In genomic region chr1:229230893-229231753, GRCh38 we compare ENCODE assay signal across 9 cellular contexts. TPM values are rescaled to one million over a fixed set of nuclear protein-coding genes. Genes with fewer than 3 reads are reported as not detected.
A peak's percentile ranks its signal among the peaks of the same experiment; 100 is the strongest.
DNase-seq lines count a peak whose midpoint lies in the region; ATAC-seq and TF ChIP-seq lines count a peak whose summit lies in the region.
"Had no signal": no experiment of that assay in that cellular context is flagged by ENCODE, and none has a peak within 500 bp of the region (broad histone marks: within the 10 kb centered on the region; RNA-seq: fewer than 3 reads in every experiment).

No MANE protein-coding gene starts in this region.

- H3K9me3 Mint-ChIP-seq in natural killer cell treated with Interleukin-12 subunit alpha and Interleukin-12 subunit beta and Interleukin-15 and Interleukin-18, amount 100 ng/mL, for 72 hours = no peaks in the 10 kb centered on the region
- no peaks in the 10 kb centered on the region for H3K9me3 Mint-ChIP-seq in immature natural killer cell

- no peaks in the 10 kb centered on the region for H3K36me3 ChIP-seq in NT2/D1 (ENCODE audit: insufficient read depth, insufficient read length, low read length)

- H3K4me3 ChIP-seq in NT2/D1 (ENCODE audit: insufficient read length, low read depth) = no peak overlapping the region
- no peak overlapping the region for H3K4me3 ChIP-seq in fibroblast of pulmonary artery (replicated peaks; ENCODE audit: low read depth, low read length)

- ATAC-seq in natural killer cell treated with Interleukin-12 subunit alpha and Interleukin-12 subunit beta and Interleukin-15 and Interleukin-18, amount 100 ng/mL, for 72 hours = no peak

- H3K36me3 Mint-ChIP-seq in natural killer cell treated with Interleukin-12 subunit alpha and Interleukin-12 subunit beta and Interleukin-15 and Interleukin-18, amount 100 ng/mL, for 72 hours = no peaks in the 10 kb centered on the region
- no peaks in the 10 kb centered on the region for H3K36me3 Mint-ChIP-seq in immature natural killer cell

- H3K4me1 ChIP-seq in NT2/D1 (ENCODE audit: insufficient read depth, insufficient read length) = peaks cover 27% of the 10 kb centered on the region

- H3K9me3 ChIP-seq in NT2/D1 (ENCODE audit: insufficient read depth, low read length) = no peaks in the 10 kb centered on the region

- no peak for TF ChIP-seq CTCF in fibroblast of pulmonary artery (IDR thresholded peaks at IDR 0.05; ENCODE audit: low read length, missing control alignments)

- H3K27me3 Mint-ChIP-seq in natural killer cell treated with Interleukin-12 subunit alpha and Interleukin-12 subunit beta and Interleukin-15 and Interleukin-18, amount 100 ng/mL, for 72 hours = peaks cover 26 to 29% of the 10 kb centered on the region in 2 donors
- H3K27me3 Mint-ChIP-seq in immature natural killer cell (ENCODE audit: low read depth in 3 of 3) = peaks cover 0 to 9% (median 3%) of the 10 kb centered on the region in 3 donors

- peak; percentile 48 for DNase-seq in NCI-H1694 treated with DMSO at 0.1 percent for 48 hours (lab: John Stamatoyannopoulos, UW)
- DNase-seq in NCI-H1694 (lab: John Stamatoyannopoulos, UW) = no peak
- DNase-seq in NT2/D1 (ENCODE audit: low read depth, low spot score) = peak; percentile 57
- DNase-seq in fibroblast of pulmonary artery (ENCODE audit: low read depth) = peak; percentile 29
- DNase-seq in substantia nigra (lab: John Stamatoyannopoulos, UW) = peak in 5 of 49 donors; percentile 28 to 47 (median 30)
- no peak for DNase-seq in SK-N-DZ (ENCODE audit: low spot score)
- no peak for DNase-seq in natural killer cell treated with Interleukin-12 subunit alpha and Interleukin-12 subunit beta and Interleukin-15 and Interleukin-18, amount 100 ng/mL, for 72 hours (ENCODE audit: low spot score)
- no peak for DNase-seq in immature natural killer cell
- DNase-seq: activated CD4-positive, CD25-positive, alpha-beta regulatory T cell treated with anti-CD3 and anti-CD28 coated beads, Interleukin-2, amount 50 U/mL, for 72 hours had no signal

- no peaks in the 10 kb centered on the region for H3K27me3 ChIP-seq in NT2/D1 (ENCODE audit: insufficient read depth, insufficient read length)

- H3K27ac ChIP-seq in substantia nigra (ENCODE audit: low read depth, low read length, poor library complexity, severe bottlenecking) = peak overlapping the region; percentile 99

- no peak overlapping the region for H3K9ac ChIP-seq in NT2/D1 (ENCODE audit: insufficient read length, low read depth)

- peaks cover 3 to 5% of the 10 kb centered on the region in 2 donors for H3K4me1 Mint-ChIP-seq in natural killer cell treated with Interleukin-12 subunit alpha and Interleukin-12 subunit beta and Interleukin-15 and Interleukin-18, amount 100 ng/mL, for 72 hours (ENCODE audit: low read depth in 2 of 2)
- H3K4me1 Mint-ChIP-seq in immature natural killer cell = peaks cover 4 to 6% of the 10 kb centered on the region in 2 donors

- H3K27ac Mint-ChIP-seq in natural killer cell treated with Interleukin-12 subunit alpha and Interleukin-12 subunit beta and Interleukin-15 and Interleukin-18, amount 100 ng/mL, for 72 hours = no peak overlapping the region
- H3K27ac Mint-ChIP-seq in immature natural killer cell = no peak overlapping the region

- H3K4me3 Mint-ChIP-seq in natural killer cell treated with Interleukin-12 subunit alpha and Interleukin-12 subunit beta and Interleukin-15 and Interleukin-18, amount 100 ng/mL, for 72 hours = no peak overlapping the region
- no peak overlapping the region for H3K4me3 Mint-ChIP-seq in immature natural killer cell

RNA-seq across cellular contexts. Expression of gene RAB4A, which starts 39.8 kb away (rescaled TPM):
- 27.8 and 30.4 TPM in 2 replicates for polyA plus RNA-seq in SK-N-DZ (2014; cell fraction: cytosol; rRNA removed)
- polyA plus RNA-seq in SK-N-DZ (2014; cell fraction: nucleus; rRNA removed) = 18.3 and 22.9 TPM in 2 replicates
- total RNA-seq in natural killer cell treated with Interleukin-12 subunit alpha and Interleukin-12 subunit beta and Interleukin-15 and Interleukin-18, amount 100 ng/mL, for 72 hours = 10 to 100 TPM; 24.5 to 32.8 TPM
- 10 to 100 TPM; 21.7 to 30.1 (median 22.3) TPM for polyA plus RNA-seq in immature natural killer cell

Comparison
In these comparisons a context has a peak if more than half of its experiments do, and no peak if none do; other contexts are left out.
1. DNase-seq: peak in NCI-H1694 treated with DMSO at 0.1 percent for 48 hours (single experiment), NT2/D1 (single experiment) and fibroblast of pulmonary artery (single experiment); none in NCI-H1694 (single experiment), SK-N-DZ (single experiment), natural killer cell treated with Interleukin-12 subunit alpha and Interleukin-12 subunit beta and Interleukin-15 and Interleukin-18, amount 100 ng/mL, for 72 hours (single experiment) and immature natural killer cell (0 of 3).